ENCODE assay signal across 34 cellular contexts in the genomic region with DNA sequence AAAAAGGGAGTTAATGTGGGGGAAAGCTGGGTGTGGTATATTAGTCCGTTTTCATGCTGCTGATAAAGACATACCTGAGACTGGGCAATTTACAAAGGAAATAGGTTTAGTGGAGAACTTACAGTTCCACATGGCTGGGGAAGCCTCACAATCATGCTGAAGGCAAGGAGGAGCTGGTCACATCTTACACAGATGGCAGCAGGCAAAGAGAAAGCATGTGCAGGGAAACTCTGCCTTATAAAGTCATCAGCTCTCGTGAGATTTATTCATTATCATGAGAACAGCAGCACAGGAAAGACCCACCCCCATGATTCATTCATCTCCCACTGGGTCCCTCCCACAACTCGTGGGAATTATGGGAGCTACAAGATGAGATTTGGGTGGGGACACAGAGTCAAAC.
"Had no signal": no experiment of that assay in that cellular context is flagged by ENCODE, and none has a peak within 500 bp of the region (broad histone marks: within the 10 kb centered on the region; RNA-seq: fewer than 3 reads in every experiment).

No MANE protein-coding gene starts in this region.

- H3K36me3 ChIP-seq: MG63 had no signal

- H3K9me3 ChIP-seq: MG63 had no signal

- H3K27me3 ChIP-seq: MG63 had no signal

- H3K4me3 ChIP-seq: MG63 had no signal

- DNase-seq: Karpas-422, Kasumi-1, MM.1S, MV-4-11, NCI-H1048, NCI-H1092, NCI-H1092 treated with DMSO at 0.1 percent for 48 hours, NCI-H1105, NCI-H1105 treated with DMSO at 0.1 percent for 48 hours, NCI-H1417, NCI-H1417 treated with DMSO at 0.1 percent for 48 hours, NCI-H1436, NCI-H1436 treated with DMSO at 0.1 percent for 48 hours, NCI-H146, NCI-H1694, NCI-H1694 treated with DMSO at 0.1 percent for 48 hours, NCI-H187, NCI-H187 treated with DMSO at 0.1 percent for 48 hours, NCI-H1930, NCI-H2029, NCI-H2029 treated with DMSO at 0.1 percent for 48 hours, NCI-H2081, NCI-H2081 treated with DMSO at 0.1 percent for 48 hours, NCI-H2107, NCI-H2171, NCI-H2171 treated with DMSO at 0.1 percent for 48 hours, NCI-H2227 treated with DMSO at 0.1 percent for 48 hours, NCI-H226, NCI-H345, NCI-H446, NCI-H446 treated with DMSO at 0.1 percent for 48 hours, NCI-H510A, NCI-H510A treated with DMSO at 0.1 percent for 48 hours had no signal
